18 cellular contexts compared by ENCODE assay signal in genomic region chr14:90487462-90487861, GRCh38.
DNase-seq lines count a peak whose midpoint lies in the region; ATAC-seq, FAIRE-seq and TF ChIP-seq lines count a peak whose summit lies in the region.
"Had no signal": no experiment of that assay in that cellular context is flagged by ENCODE, and none has a peak within 500 bp of the region (broad histone marks: within the 10 kb centered on the region; RNA-seq: fewer than 3 reads in every experiment).

No MANE protein-coding gene starts in this region.

- H2AK5ac ChIP-seq in H9 (ENCODE audit: insufficient read length, low read length): no peak overlapping the region

- no peak for ATAC-seq in activated CD8-positive, alpha-beta memory T cell treated with anti-CD3 and anti-CD28 coated beads, Interleukin-2, amount 10 ng/mL, durations not matched to agents 7 days and 5 days
- no peak for ATAC-seq in HG03460 (IDR thresholded peaks at IDR 0.05; ENCODE audit: unreplicated experiment)
- ATAC-seq: GM12878 had no signal

- no peaks in the 10 kb centered on the region for H3K79me2 ChIP-seq in H9 (ENCODE audit: insufficient read depth, low read length)

- no CpG with 5 or more reads among the region's 4 CpGs for WGBS in H9 (ENCODE audit: extremely low coverage, insufficient read length, low lambda C conversion rate)

- H2BK5ac ChIP-seq in H9 (ENCODE audit: insufficient read length, low read length): no peak overlapping the region

- H3K18ac ChIP-seq in H9 (ENCODE audit: insufficient read length, low read depth, low read length): no peak overlapping the region

- no peak overlapping the region for H2BK12ac ChIP-seq in H9 (ENCODE audit: insufficient read length, low read depth, low read length)

- no peaks in the 10 kb centered on the region for H3K23me2 ChIP-seq in H9 (ENCODE audit: insufficient read length, low read depth, low read length, poor library complexity, severe bottlenecking)

- CTCF ChIA-PET in activated CD8-positive, alpha-beta memory T cell treated with anti-CD3 and anti-CD28 coated beads, Interleukin-2, amount 10 ng/mL, durations not matched to agents 7 days and 5 days (lab: Charles Lee): no interaction called here

- H3K9ac ChIP-seq in H9 (ENCODE audit: extremely low read depth, insufficient read length, low read length): no peak overlapping the region

- H3K4me2 ChIP-seq in H9 (ENCODE audit: insufficient read depth, insufficient read length, low read length): no peak overlapping the region

- H4K91ac ChIP-seq in H9 (ENCODE audit: insufficient read length, low read depth, low read length): no peak overlapping the region

- no peak overlapping the region for H4K5ac ChIP-seq in H9 (ENCODE audit: insufficient read length, low read depth, low read length)

- no peaks in the 10 kb centered on the region for H3K9me3 Mint-ChIP-seq in activated CD8-positive, alpha-beta memory T cell treated with anti-CD3 and anti-CD28 coated beads, Interleukin-2, amount 10 ng/mL, durations not matched to agents 7 days and 5 days (ENCODE audit: low read depth)
- H3K9me3 Mint-ChIP-seq in H9: no peaks in the 10 kb centered on the region

- no peak overlapping the region for H4K8ac ChIP-seq in H9 (replicated peaks; ENCODE audit: insufficient read length, low read depth, low read length)

- DNase-seq in activated CD8-positive, alpha-beta memory T cell treated with anti-CD3 and anti-CD28 coated beads for 24 hours: peak; percentile 19
- no peak for DNase-seq in activated CD8-positive, alpha-beta memory T cell treated with anti-CD3 and anti-CD28 coated beads, Interleukin-2, amount 10 ng/mL, durations not matched to agents 7 days and 5 days
- no peak for DNase-seq in bronchial epithelial cell (ENCODE audit: low read depth)
- peak; percentile 64 for DNase-seq in mesenteric fat pad (ENCODE audit: low spot score)
- no peak for DNase-seq in SHP77 (lab: John Stamatoyannopoulos, UW)
- DNase-seq in foreskin melanocyte: no peak
- DNase-seq in H9: no peak
- DNase-seq: AML-193; DMS79; NCI-H1930; NCI-H226; NK-92 treated with Interleukin-12 subunit alpha and Interleukin-12 subunit beta, amount 100 ng/mL, for 24 hours; Peyer's patch had no signal

- H4K20me1 ChIP-seq in H9 (ENCODE audit: control insufficient read depth, insufficient read depth, insufficient read length): no peaks in the 10 kb centered on the region

- no peak overlapping the region for H3K56ac ChIP-seq in H9 (ENCODE audit: insufficient read length, low read depth, low read length)

- H3K27me3 ChIP-seq in bronchial epithelial cell (ENCODE audit: control insufficient read depth, insufficient read depth, low read length) (peaks cover 2% of the 10 kb centered on the region), H9 (ENCODE audit: insufficient read depth, low read length) (no peaks in the 10 kb centered on the region)
- H3K27me3 ChIP-seq: Peyer's patch had no signal

- H2BK120ac ChIP-seq in H9 (ENCODE audit: low read depth, low read length, poor library complexity, severe bottlenecking): no peak overlapping the region

- peaks cover 9% of the 10 kb centered on the region for H3K4me1 Mint-ChIP-seq in activated CD8-positive, alpha-beta memory T cell treated with anti-CD3 and anti-CD28 coated beads, Interleukin-2, amount 10 ng/mL, durations not matched to agents 7 days and 5 days
- peaks cover 18 to 24% of the 10 kb centered on the region in 2 experiments for H3K4me1 Mint-ChIP-seq in H9

- no peaks in the 10 kb centered on the region for H3K79me1 ChIP-seq in H9 (ENCODE audit: insufficient read depth, low read depth, low read length, poor library complexity, severe bottlenecking)

- no peak overlapping the region for H3K4ac ChIP-seq in H9 (ENCODE audit: low read depth, low read length)

- no peak overlapping the region for H3K14ac ChIP-seq in H9 (ENCODE audit: insufficient read depth, low read length)

- no peaks in the 10 kb centered on the region for H3K36me3 ChIP-seq in bronchial epithelial cell (ENCODE audit: control insufficient read depth, insufficient read depth, low read length)
- H3K36me3 ChIP-seq: Peyer's patch had no signal

- no peak overlapping the region for H2AFZ ChIP-seq in H9 (ENCODE audit: low read length)

- H3K27me3 Mint-ChIP-seq in activated CD8-positive, alpha-beta memory T cell treated with anti-CD3 and anti-CD28 coated beads, Interleukin-2, amount 10 ng/mL, durations not matched to agents 7 days and 5 days: peaks cover 3% of the 10 kb centered on the region
- peaks cover 4% of the 10 kb centered on the region for H3K27me3 Mint-ChIP-seq in H9 (ENCODE audit: low read depth)

- H3K4me1 ChIP-seq in H9 (ENCODE audit: insufficient read depth, low read length): no peaks in the 10 kb centered on the region; the same call in 1 of the 2 replicates

- H3T11ph ChIP-seq in H9 (ENCODE audit: low read length): no peak overlapping the region

- no peak overlapping the region for H3K4me3 ChIP-seq in bronchial epithelial cell (ENCODE audit: low read depth, low read length)
- H3K4me3 ChIP-seq: GM12878, Peyer's patch had no signal

- peak; percentile 86 for FAIRE-seq in bronchial epithelial cell (lab: Jason Lieb, UNC)
- FAIRE-seq: D721Med, GM12878, H54 had no signal

- H3K27ac Mint-ChIP-seq in activated CD8-positive, alpha-beta memory T cell treated with anti-CD3 and anti-CD28 coated beads, Interleukin-2, amount 10 ng/mL, durations not matched to agents 7 days and 5 days: no peak overlapping the region
- no peak overlapping the region; a peak in 1 of 7 replicates for H3K27ac Mint-ChIP-seq in H9
- H3K27ac Mint-ChIP-seq: CD14-positive monocyte had no signal

- H3K27ac ChIP-seq in H9 (ENCODE audit: insufficient read length, low read depth, low read length): no peak overlapping the region
- H3K27ac ChIP-seq: Peyer's patch had no signal

- no peak overlapping the region for H3K4me3 Mint-ChIP-seq in activated CD8-positive, alpha-beta memory T cell treated with anti-CD3 and anti-CD28 coated beads, Interleukin-2, amount 10 ng/mL, durations not matched to agents 7 days and 5 days
- no peak overlapping the region for H3K4me3 Mint-ChIP-seq in H9
- H3K4me3 Mint-ChIP-seq: CD14-positive monocyte had no signal

- H3K36me3 Mint-ChIP-seq in activated CD8-positive, alpha-beta memory T cell treated with anti-CD3 and anti-CD28 coated beads, Interleukin-2, amount 10 ng/mL, durations not matched to agents 7 days and 5 days: no peaks in the 10 kb centered on the region
- peaks cover 0 to 3% (median 0%) of the 10 kb centered on the region in 3 experiments; a peak in 2 of 7 replicates for H3K36me3 Mint-ChIP-seq in H9 (ENCODE audit: insufficient read depth in 1 of 3, low read depth in 3 of 3)
- H3K36me3 Mint-ChIP-seq: CD14-positive monocyte had no signal

- TF ChIP-seq CTCF in bronchial epithelial cell (IDR thresholded peaks at IDR 0.05; ENCODE audit: insufficient read depth, low read length, severe bottlenecking) (no peak), H9 (conservative IDR thresholded peaks at IDR 0.05) (no peak)

- no peak overlapping the region for H2BK20ac ChIP-seq in H9 (ENCODE audit: low read depth, low read length, poor library complexity, severe bottlenecking)

- H3K9me3 ChIP-seq in H9 (ENCODE audit: control insufficient read depth, low read depth, low read length): no peaks in the 10 kb centered on the region
- H3K9me3 ChIP-seq: Peyer's patch had no signal

- H3K23ac ChIP-seq in H9 (ENCODE audit: insufficient read length, low read depth, low read length): no peak overlapping the region

- no peak overlapping the region for H2BK15ac ChIP-seq in H9 (ENCODE audit: low read depth, low read length)

Comparison
In these comparisons a context has a peak if more than half of its experiments do, and no peak if none do; other contexts are left out.
1. DNase-seq: peak in activated CD8-positive, alpha-beta memory T cell treated with anti-CD3 and anti-CD28 coated beads for 24 hours (single experiment) and mesenteric fat pad (single experiment); none in activated CD8-positive, alpha-beta memory T cell treated with anti-CD3 and anti-CD28 coated beads, Interleukin-2, amount 10 ng/mL, durations not matched to agents 7 days and 5 days (single experiment), bronchial epithelial cell (single experiment), SHP77 (0 of 2), foreskin melanocyte (single experiment) and H9 (single experiment).